8 cellular contexts compared by ENCODE assay signal in the genomic region with DNA sequence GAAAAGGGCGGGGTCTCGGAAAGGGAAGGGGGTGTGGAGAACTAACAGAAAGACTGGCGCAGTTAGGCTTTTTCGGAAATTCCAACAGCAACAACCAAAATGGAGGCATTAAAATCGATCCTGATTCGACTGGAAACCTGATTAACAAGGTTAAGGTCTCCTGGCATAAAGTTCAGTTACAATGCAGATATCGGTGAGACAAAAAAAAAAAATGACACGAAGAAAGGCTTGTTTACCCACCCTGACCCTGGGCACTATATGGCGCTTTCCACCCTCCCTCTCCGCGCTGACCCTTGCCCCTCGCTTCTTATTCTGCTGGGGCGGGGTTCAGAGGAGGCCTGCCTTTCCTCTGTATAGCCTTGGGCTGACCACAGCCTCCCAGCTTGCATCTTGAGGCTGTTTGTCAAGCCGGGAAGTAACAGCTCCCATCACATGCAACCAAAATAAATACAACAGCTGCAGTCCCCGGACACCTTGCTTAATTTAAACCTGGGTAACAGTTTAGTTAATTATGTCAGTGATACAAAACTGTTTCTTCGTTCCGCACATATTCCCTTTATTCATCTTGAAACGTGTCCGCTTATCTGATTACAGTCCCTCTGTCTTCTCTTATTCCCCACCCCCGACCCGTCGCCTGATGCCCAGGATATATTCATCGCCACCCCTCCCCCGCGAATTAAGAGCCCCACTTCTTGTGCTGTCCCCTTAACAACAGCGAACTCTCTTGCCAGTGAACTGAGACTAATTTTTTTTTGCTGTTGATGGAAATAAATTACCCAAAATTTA. TPM values are rescaled to one million over a fixed set of nuclear protein-coding genes. Genes with fewer than 3 reads are reported as not detected.
DNase-seq lines count a peak whose midpoint lies in the region; ATAC-seq and TF ChIP-seq lines count a peak whose summit lies in the region.

No MANE protein-coding gene starts in this region.

- H3K4me3 Mint-ChIP-seq in T-cell: peak overlapping the region; percentile 97 to 100 (median 99)

- H3K4me3 ChIP-seq in KMS-11 (IDR thresholded peaks at IDR 0.05; ENCODE audit: insufficient read depth, low read depth, low read length) (no peak overlapping the region), astrocyte of the spinal cord (ENCODE audit: low read depth, low read length) (peak overlapping the region; percentile 60), rectal smooth muscle tissue (ENCODE audit: low read length) (peak overlapping the region; percentile 72)

- peaks cover 52% of the 10 kb centered on the region for H3K4me1 ChIP-seq in KMS-11 (ENCODE audit: low read depth, poor library complexity, severe bottlenecking)
- H3K4me1 ChIP-seq in rectal smooth muscle tissue (ENCODE audit: control insufficient read depth, insufficient read depth, low read length): peaks cover 34% of the 10 kb centered on the region

- H3K27ac ChIP-seq in KMS-11: peak overlapping the region; percentile 89
- H3K27ac ChIP-seq in rectal smooth muscle tissue (ENCODE audit: low read depth, low read length): peak overlapping the region; percentile 92

- H3K36me3 ChIP-seq in KMS-11 (ENCODE audit: insufficient read depth): no peaks in the 10 kb centered on the region
- H3K36me3 ChIP-seq in rectal smooth muscle tissue (ENCODE audit: control insufficient read depth, insufficient read depth, low read length): no peaks in the 10 kb centered on the region

- POLR2A ChIA-PET in T-cell (lab: Charles Lee): interaction anchor here (0.7 to 1.3 kb wide), 5 partner anchors 26 to 511 kb away, joined by 3 to 7 read pairs (median 4); partner anchors contain the start of gene MAN2A1 (in 1 of the 2)

- in situ Hi-C loops in Caki2 (cut with HindIII; ENCODE audit: low pct_unique_long_range_greater_than_20kb, low sequenced_read_pairs): no loop called here
- in situ Hi-C loops in astrocyte of the spinal cord (cut with HindIII; ENCODE audit: low sequenced_read_pairs): no loop called here

- H3K36me3 Mint-ChIP-seq in T-cell: peaks cover 5% of the 10 kb centered on the region

- peaks cover 31% of the 10 kb centered on the region for H3K79me2 ChIP-seq in KMS-11 (ENCODE audit: insufficient read depth, low read depth)

- DNase-seq in Caki2 (ENCODE audit: low read depth) (peak; percentile 89), T-cell (peak in 32 of 34 experiments; percentile 8 to 53 (median 23)), astrocyte of the spinal cord (ENCODE audit: low read depth, low spot score) (peak; percentile 86), hippocampal formation (lab: John Stamatoyannopoulos, UW) (peak; percentile 60 to 87), middle frontal gyrus (ENCODE audit: extremely low spot score, low spot score) (no peak)

- H3K27me3 Mint-ChIP-seq in T-cell: no peaks in the 10 kb centered on the region

- peak overlapping the region; percentile 99 to 100 for H3K27ac Mint-ChIP-seq in T-cell

- peak; percentile 15 for ATAC-seq in GM21447 (IDR thresholded peaks at IDR 0.05; ENCODE audit: unreplicated experiment)
- no peak for ATAC-seq in T-cell (replicated peaks in 1 of 4)

- peaks cover 36 to 39% (median 37%) of the 10 kb centered on the region in 3 donors for H3K4me1 Mint-ChIP-seq in T-cell

- H4K20me1 ChIP-seq in KMS-11 (ENCODE audit: insufficient read depth): no peaks in the 10 kb centered on the region

- CTCF ChIA-PET in T-cell (lab: Charles Lee): interaction anchor here in 1 of 2 donors (0.7 to 1.2 kb wide), 2 partner anchors 21 to 278 kb away, joined by 3 to 4 read pairs; no protein-coding TSS in a partner anchor

- peak overlapping the region; percentile 70 for H2AFZ ChIP-seq in KMS-11 (ENCODE audit: low read depth)

- H3K27me3 ChIP-seq in KMS-11 (ENCODE audit: insufficient read depth, low read depth): no peaks in the 10 kb centered on the region
- H3K27me3 ChIP-seq in rectal smooth muscle tissue (ENCODE audit: control insufficient read depth, insufficient read depth, low read length): no peaks in the 10 kb centered on the region

- TF ChIP-seq CTCF in KMS-11 (conservative IDR thresholded peaks at IDR 0.05; ENCODE audit: low read depth, low read length) (peak; percentile 34; the same call in 1 of the 2 replicates), astrocyte of the spinal cord (IDR thresholded peaks at IDR 0.05; ENCODE audit: low read depth, low read length) (no peak)

- peaks cover 8 to 10% (median 9%) of the 10 kb centered on the region in 3 donors for H3K9me3 Mint-ChIP-seq in T-cell

- H3K4me2 ChIP-seq in KMS-11: peak overlapping the region; percentile 75

- peak overlapping the region; percentile 69 for H3K9ac ChIP-seq in KMS-11
- peak overlapping the region; percentile 78 for H3K9ac ChIP-seq in rectal smooth muscle tissue (ENCODE audit: low read length)

RNA-seq across cellular contexts. Expression of gene PJA2, which starts 0.8 kb away (rescaled TPM):
- 30.0 and 42.0 TPM in 2 replicates for total RNA-seq in Caki2 (2014; rRNA removed; shearing (Covaris generic); ENCODE audit: low replicate concordance)
- 10 to 100 TPM; 61.7 to 68.4 (median 63.6) TPM for total RNA-seq in T-cell
